Comparison of ENCODE assay signal across 8 cellular contexts in the genomic region with DNA sequence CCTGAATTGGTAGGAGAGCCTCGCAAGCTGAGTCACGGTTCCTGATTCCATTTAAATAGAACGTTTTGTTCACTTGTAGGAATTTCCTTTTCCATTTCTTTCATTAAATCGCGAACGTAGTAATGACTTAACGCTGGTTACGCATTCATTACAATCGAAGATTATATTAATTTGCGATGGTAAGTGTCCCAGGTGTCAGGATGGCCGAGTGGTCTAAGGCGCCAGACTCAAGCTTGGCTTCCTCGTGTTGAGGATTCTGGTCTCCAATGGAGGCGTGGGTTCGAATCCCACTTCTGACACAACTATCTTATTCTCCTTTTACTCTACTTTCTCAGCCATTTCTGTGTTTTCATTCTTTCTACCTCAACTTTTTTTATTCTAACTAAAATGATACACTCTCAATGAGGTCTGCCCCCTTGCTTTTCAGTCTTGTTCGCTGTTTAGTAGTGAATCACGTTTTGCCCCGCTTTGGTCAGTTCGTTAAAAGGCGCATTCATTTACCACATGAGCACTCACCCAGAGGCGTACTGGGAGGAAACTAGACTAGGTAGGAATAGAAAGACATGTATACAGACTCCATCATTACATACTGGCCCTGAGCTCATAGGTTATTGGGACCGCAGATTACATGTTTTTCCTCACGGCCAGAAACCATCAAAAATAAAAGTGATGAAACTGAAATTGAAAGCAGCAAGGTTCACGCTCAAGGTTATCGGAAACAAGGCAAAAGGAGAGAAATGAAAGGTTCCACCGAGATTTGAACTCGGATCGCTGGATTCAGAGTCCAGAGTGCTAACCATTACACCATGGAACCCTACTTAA. TPM values are rescaled to one million over a fixed set of nuclear protein-coding genes. Genes with fewer than 3 reads are reported as not detected.
DNase-seq lines count a peak whose midpoint lies in the region; ATAC-seq and TF ChIP-seq lines count a peak whose summit lies in the region.

No MANE protein-coding gene starts in this region.

- no peaks in the 10 kb centered on the region for H3K27me3 ChIP-seq in layer of hippocampus (ENCODE audit: control insufficient read depth, insufficient read depth, low read length)

- ATAC-seq in GM18861 (IDR thresholded peaks at IDR 0.05; ENCODE audit: unreplicated experiment) (peak; percentile 69), HG03135 (IDR thresholded peaks at IDR 0.05; ENCODE audit: unreplicated experiment) (peak; percentile 61)

- peak overlapping the region; percentile 69 for H3K27ac ChIP-seq in layer of hippocampus (ENCODE audit: low read depth, low read length)

- peak; percentile 86 for DNase-seq in A172 (ENCODE audit: low spot score)
- DNase-seq in NCI-H446 treated with DMSO at 0.1 percent for 48 hours (lab: John Stamatoyannopoulos, UW), result peak; percentile 79
- peak; percentile 70 for DNase-seq in activated CD4-positive, CD25-positive, alpha-beta regulatory T cell treated with anti-CD3 and anti-CD28 coated beads, Interleukin-2, amount 50 U/mL, for 72 hours
- DNase-seq in choroid plexus epithelial cell (ENCODE audit: low read depth), result peak; percentile 94
- DNase-seq in stimulated activated CD4-positive, alpha-beta T cell treated with anti-CD3 and anti-CD28 coated beads, Interleukin-15, amount 100 ng/mL, for 48 hours (ENCODE audit: low read depth in 2 of 2), result peak; percentile 66 to 70

- no peak for TF ChIP-seq CTCF in choroid plexus epithelial cell (conservative IDR thresholded peaks at IDR 0.05; ENCODE audit: low read depth, low read length)

- peak overlapping the region; percentile 73 for H3K4me3 ChIP-seq in choroid plexus epithelial cell (ENCODE audit: low read depth, low read length)

RNA-seq across cellular contexts. Expression of gene TRIM27, which starts 17.3 kb away (rescaled TPM):
- total RNA-seq in A172 (2014; rRNA removed; shearing (Covaris generic)), result 59.1 and 66.4 TPM in 2 replicates

Comparison
In these comparisons a context has a peak if more than half of its experiments do, and no peak if none do; other contexts are left out.
1. Peak in every context shown above with its lines: DNase-seq, ATAC-seq, H3K4me3 ChIP-seq and H3K27ac ChIP-seq.